8 cellular contexts compared by ENCODE assay signal in genomic region chr16:75464130-75464918, GRCh38. TPM values are rescaled to one million over a fixed set of nuclear protein-coding genes. Genes with fewer than 3 reads are reported as not detected.
DNase-seq lines count a peak whose midpoint lies in the region; ATAC-seq, FAIRE-seq and TF ChIP-seq lines count a peak whose summit lies in the region.

TMEM170A (minus strand) TSS chr16:75464689; CDS start chr16:75464600, 89 bp downstream.

- H3K4me3 Mint-ChIP-seq in CD4-positive, alpha-beta memory T cell = peak within 1 kb of the TSS; percentile 91 to 98 (median 95)

- peak; percentile 96 to 98 for TF ChIP-seq POLR2A in HepG2 (IDR thresholded peaks at IDR 0.05; ENCODE audit: insufficient read depth in 1 of 2, low read depth in 2 of 2, low read length in 2 of 2)

- H2AFZ ChIP-seq in HepG2 (ENCODE audit: low read length) = peak within 1 kb of the TSS; percentile 20

- no peaks in the 10 kb centered on the region for H3K27me3 ChIP-seq in CD4-positive, alpha-beta memory T cell (ENCODE audit: insufficient read depth, low read length)
- no peaks in the 10 kb centered on the region for H3K27me3 ChIP-seq in HepG2 (ENCODE audit: control insufficient read depth in 1 of 2, insufficient read depth in 2 of 2, low read length in 2 of 2)

- H3K36me3 ChIP-seq in CD4-positive, alpha-beta memory T cell (ENCODE audit: insufficient read depth, low read length) = no peaks in the 10 kb centered on the region
- peaks cover 0 to 3% of the 10 kb centered on the region in 2 experiments; a peak in 3 of 5 replicates for H3K36me3 ChIP-seq in HepG2 (replicated peaks in 1 of 2; ENCODE audit: control insufficient read depth in 1 of 2, insufficient read depth in 2 of 2, low read length in 2 of 2)

- H3K9me3 Mint-ChIP-seq in CD4-positive, alpha-beta memory T cell = no peaks in the 10 kb centered on the region

- peak; percentile 96 for TF ChIP-seq RAD21 in HepG2 (CRISPR knock-in tag; IDR thresholded peaks at IDR 0.05)

- in situ Hi-C loops in HepG2 (cut with HindIII; ENCODE audit: extremely low pct_ligation_motif_present, low pct_unique_long_range_greater_than_20kb) = no loop called here

- peak within 1 kb of the TSS; percentile 47 to 91 for H3K4me3 ChIP-seq in CD4-positive, alpha-beta memory T cell (ENCODE audit: low read length in 2 of 2)
- H3K4me3 ChIP-seq in HepG2 (replicated peaks in 1 of 3; ENCODE audit: insufficient read depth in 1 of 3, low read depth in 2 of 3, low read length in 3 of 3) = peak within 1 kb of the TSS; percentile 86 to 91 (median 91)

- peaks cover 33 to 50% (median 42%) of the 10 kb centered on the region in 4 donors for H3K4me1 Mint-ChIP-seq in CD4-positive, alpha-beta memory T cell

- H3K4me1 ChIP-seq in CD4-positive, alpha-beta memory T cell (ENCODE audit: insufficient read depth, low read length) = peaks cover 40% of the 10 kb centered on the region
- peaks cover 66% of the 10 kb centered on the region for H3K4me1 ChIP-seq in HepG2 (ENCODE audit: insufficient read depth, low read length)

- no peaks in the 10 kb centered on the region for H3K9me3 ChIP-seq in CD4-positive, alpha-beta memory T cell (ENCODE audit: control insufficient read depth in 1 of 2, low read length in 2 of 2)
- H3K9me3 ChIP-seq in HepG2 (ENCODE audit: low read length) = no peaks in the 10 kb centered on the region

- peak; percentile 100 for TF ChIP-seq CTCF in HepG2 (CRISPR knock-in tag; IDR thresholded peaks at IDR 0.05)

- WGBS in HepG2 (ENCODE audit: low lambda C conversion rate) = 2% methylated on average over 34 of the region's 89 CpGs

- CTCF ChIA-PET in CD4-positive, alpha-beta memory T cell (lab: Charles Lee; ENCODE audit: partially characterized antibody) = interaction anchor here (0.6 to 5.0 kb wide), 29 partner anchors 9 to 313 kb away, joined by 3 to 56 read pairs (median 5); partner anchors contain the start of genes CFDP1, GABARAPL2, KARS1 and TERF2IP
- CTCF ChIA-PET in HepG2 (lab: Yijun Ruan, JAX; ENCODE audit: low intra/inter-chr PET ratio, low total read pairs) = interaction anchor here (0.7 to 2.3 kb wide), 7 partner anchors 11 to 299 kb away, joined by 3 to 32 read pairs (median 4); partner anchors contain the start of gene CFDP1

- TF ChIP-seq EP300 in HepG2 (IDR thresholded peaks at IDR 0.05; ENCODE audit: low read depth in 2 of 2, low read length in 2 of 2) = peak; percentile 20 to 46; a peak in 2 of 4 replicates
- TF ChIP-seq EP300 in HepG2 (CRISPR knock-in tag; IDR thresholded peaks at IDR 0.05; ENCODE audit: borderline replicate concordance) = peak; percentile 52

- peak within 1 kb of the TSS; percentile 74 for H3K4me2 ChIP-seq in HepG2 (ENCODE audit: low read depth, low read length)

- DNase-seq in CD4-positive, alpha-beta memory T cell = peak; percentile 97 to 99 (median 98)
- DNase-seq in NCI-H774 (lab: John Stamatoyannopoulos, UW) = peak; percentile 89
- DNase-seq in activated CD4-positive, alpha-beta T cell treated with anti-CD3 and anti-CD28 coated beads, Interleukin-2, amount 50 U/mL, for 4 hours = peak; percentile 97 to 98
- DNase-seq in dermis blood vessel endothelial cell = peak; percentile 99
- DNase-seq in HepG2 (ENCODE audit: low spot score) = peak; percentile 98
- peak; percentile 99 for DNase-seq in stimulated activated CD4-positive, alpha-beta T cell treated with anti-CD3 and anti-CD28 coated beads, Interleukin-4, amount 100 ng/mL, for 1 hour

- peak within 1 kb of the TSS; percentile 88 to 98 (median 97) for H3K27ac Mint-ChIP-seq in CD4-positive, alpha-beta memory T cell

- TSS peak; percentile 83 for BruUV-seq in HepG2 (replicated peaks; lab: Mats Ljungman, UMichigan)

- FAIRE-seq in HepG2 (lab: Jason Lieb, UNC) = peak; percentile 93

- H3K27ac ChIP-seq in CD4-positive, alpha-beta memory T cell (ENCODE audit: low read depth, low read length) = peak within 1 kb of the TSS; percentile 90
- peak within 1 kb of the TSS; percentile 80 for H3K27ac ChIP-seq in HepG2 (ENCODE audit: extremely low read length, insufficient read depth, low read length)

- ATAC-seq in GM19397 (IDR thresholded peaks at IDR 0.05; ENCODE audit: unreplicated experiment) = peak; percentile 93
- ATAC-seq in HG03571 (IDR thresholded peaks at IDR 0.05; ENCODE audit: unreplicated experiment) = peak; percentile 92
- peak; percentile 94 for ATAC-seq in HepG2

- intact Hi-C loops in CD4-positive, alpha-beta memory T cell (cut with micrococcal nuclease) = loop anchor here (1.0 to 5.0 kb wide), 11 partner anchors 31 to 1728 kb away; partner anchors contain the start of genes ADAT1, CFDP1, GABARAPL2 and KARS1
- intact Hi-C loops in HepG2 (cut with micrococcal nuclease; ENCODE audit: unreplicated experiment) = loop anchor here (1.0 to 5.0 kb wide), 4 partner anchors 30 to 762 kb away; partner anchors contain the start of gene MLKL

- no peaks in the 10 kb centered on the region for H3K27me3 Mint-ChIP-seq in CD4-positive, alpha-beta memory T cell

- peak within 1 kb of the TSS; percentile 92 for H3K9ac ChIP-seq in HepG2 (ENCODE audit: insufficient read depth, low read depth, low read length)

- H3K79me2 ChIP-seq in HepG2 (ENCODE audit: insufficient read depth, low read length) = peaks cover 45% of the 10 kb centered on the region

- H4K20me1 ChIP-seq in HepG2 (ENCODE audit: insufficient read depth, low read length) = peaks cover 20% of the 10 kb centered on the region

- H3K36me3 Mint-ChIP-seq in CD4-positive, alpha-beta memory T cell = peaks cover 9 to 13% of the 10 kb centered on the region in 2 donors

- POLR2A ChIA-PET in CD4-positive, alpha-beta memory T cell (lab: Charles Lee; ENCODE audit: partially characterized antibody) = interaction anchor here (0.6 to 4.1 kb wide), 11 partner anchors 20 to 797 kb away, joined by 3 to 56 read pairs (median 4); partner anchors contain the start of genes ADAT1, CFDP1, KARS1 and TERF2IP
- POLR2A ChIA-PET in HepG2 (lab: Yijun Ruan, JAX) = interaction anchor here (0.8 to 1.5 kb wide), 4 partner anchors 31 to 219 kb away, joined by 3 to 12 read pairs (median 5); partner anchors contain the start of gene CFDP1

TF ChIP-seq in HepG2, 621 proteins besides CTCF, POLR2A, EP300 and RAD21 (continues in another document):
- TF ChIP-seq ZFP91 (CRISPR knock-in tag; IDR thresholded peaks at IDR 0.05; ENCODE audit: borderline replicate concordance) = peak; percentile 84
- TF ChIP-seq KDM2A (CRISPR knock-in tag; IDR thresholded peaks at IDR 0.05; ENCODE audit: borderline replicate concordance, low read depth) = peak; percentile 99
- peak; percentile 47; the same call in 1 of the 2 replicates for TF ChIP-seq ZNF761 (CRISPR knock-in tag; conservative IDR thresholded peaks at IDR 0.05)
- TF ChIP-seq CBX1 (IDR thresholded peaks at IDR 0.05; ENCODE audit: low read depth) = no peak
- TF ChIP-seq MBNL3 (CRISPR knock-in tag; conservative IDR thresholded peaks at IDR 0.05) = no peak
- no peak for TF ChIP-seq SOX13 (IDR thresholded peaks at IDR 0.05)
- TF ChIP-seq SOX13 (CRISPR knock-in tag; conservative IDR thresholded peaks at IDR 0.05 in 1 of 2, IDR thresholded peaks at IDR 0.05 in 1 of 2) = peak in 1 of 2 experiments; percentile 76; a peak in 2 of 4 replicates

RNA-seq across cellular contexts. Expression of gene TMEM170A, which starts in this region (rescaled TPM):
- total RNA-seq in CD4-positive, alpha-beta memory T cell = 10 to 100 TPM; 50.7 to 54.3 TPM
- polyA plus RNA-seq in CD4-positive, alpha-beta memory T cell = 10 to 100 TPM; 40.6 to 44.1 TPM
- total RNA-seq in dermis blood vessel endothelial cell (36.2 and 56.2 TPM in 2 replicates), HepG2 (2016; rRNA removed; fragmentation: Illumina TruSeq; extraction: Trizol) (39.7 and 44.7 TPM in 2 replicates)
- total RNA-seq in HepG2 (2016; cell fraction: cytosol; rRNA removed; fragmentation: Illumina TruSeq; extraction: Trizol; ENCODE audit: low read depth) = 13.2 and 13.9 TPM in 2 replicates
- 42.1 TPM in 2 replicates for total RNA-seq in HepG2 (2016; cell fraction: insoluble cytoplasmic fraction; rRNA removed; fragmentation: Illumina TruSeq; extraction: Trizol)
- total RNA-seq in HepG2 (2016; cell fraction: membrane; rRNA removed; fragmentation: Illumina TruSeq; extraction: Trizol) = 39.0 and 42.0 TPM in 2 replicates
- total RNA-seq in HepG2 (2016; cell fraction: nucleus; rRNA removed; fragmentation: Illumina TruSeq; extraction: Trizol) = 38.1 and 40.8 TPM in 2 replicates
- polyA plus RNA-seq in HepG2 (2011; rRNA removed) = 30.0 and 35.7 TPM in 2 replicates
- 22.3 and 25.5 TPM in 2 replicates for polyA plus RNA-seq in HepG2 (2011; cell fraction: cytosol; rRNA removed)
- polyA plus RNA-seq in HepG2 (2011; cell fraction: nucleus; rRNA removed) = 15.4 and 19.7 TPM in 2 replicates
- polyA plus RNA-seq in HepG2 (2012) = 20.5 and 22.4 TPM in 2 replicates
- 14.7 and 20.5 TPM in 2 replicates for polyA plus RNA-seq in HepG2 (2016; cell fraction: cytosol; fragmentation: Illumina TruSeq; extraction: Trizol; ENCODE audit: low read depth)
- polyA plus RNA-seq in HepG2 (2016; cell fraction: insoluble cytoplasmic fraction; fragmentation: Illumina TruSeq; extraction: Trizol; ENCODE audit: low read depth) = 25.5 and 29.3 TPM in 2 replicates
- 22.1 and 26.6 TPM in 2 replicates for polyA plus RNA-seq in HepG2 (2016; cell fraction: membrane; fragmentation: Illumina TruSeq; extraction: Trizol; ENCODE audit: low read depth)
- 36.2 and 39.1 TPM in 2 replicates for polyA plus RNA-seq in HepG2 (2016; cell fraction: nucleus; fragmentation: Illumina TruSeq; extraction: Trizol; ENCODE audit: insufficient read depth, low read depth)
- 27.3 and 58.3 TPM in 2 replicates for polyA minus RNA-seq in HepG2 (2011; rRNA and poly(A)+ RNA removed; ENCODE audit: low replicate concordance)
- 23.2 and 32.2 TPM in 2 replicates for polyA minus RNA-seq in HepG2 (2011; cell fraction: cytosol; rRNA and poly(A)+ RNA removed)
- 27.4 and 43.9 TPM in 2 replicates for polyA minus RNA-seq in HepG2 (2011; cell fraction: nucleus; rRNA and poly(A)+ RNA removed)

Comparison
In these comparisons a context has a peak if more than half of its experiments do, and no peak if none do; other contexts are left out.
1. Peak in every context shown above with its lines: DNase-seq, ATAC-seq, H3K4me3 ChIP-seq and H3K27ac ChIP-seq.